In genomic region chr16:65071371-65072311, GRCh38 we compare ENCODE assay signal across 10 cellular contexts. TPM values are rescaled to one million over a fixed set of nuclear protein-coding genes. Genes with fewer than 3 reads are reported as not detected.
DNase-seq lines count a peak whose midpoint lies in the region; FAIRE-seq and TF ChIP-seq lines count a peak whose summit lies in the region.
"Had no signal": no experiment of that assay in that cellular context is flagged by ENCODE, and none has a peak within 500 bp of the region (broad histone marks: within the 10 kb centered on the region; RNA-seq: fewer than 3 reads in every experiment).

No MANE protein-coding gene starts in this region.

- H3K27me3 Mint-ChIP-seq in nephron progenitor cell (ENCODE audit: low read depth, poor library complexity) = no peaks in the 10 kb centered on the region

- H3K4me3 ChIP-seq in uterus = no peak overlapping the region

- no peak for TF ChIP-seq POLR2A in uterus (IDR thresholded peaks at IDR 0.05)

- peaks cover 28% of the 10 kb centered on the region for H3K36me3 Mint-ChIP-seq in nephron progenitor cell (ENCODE audit: low read depth)

- no peaks in the 10 kb centered on the region for H3K36me3 ChIP-seq in uterus

- no peaks in the 10 kb centered on the region for H3K27me3 ChIP-seq in uterus

- no peak overlapping the region for H3K4me3 Mint-ChIP-seq in nephron progenitor cell

- H3K4me1 Mint-ChIP-seq in nephron progenitor cell = peaks cover 84% of the 10 kb centered on the region

- H3K27ac ChIP-seq in uterus = peak overlapping the region; percentile 33 to 45

- H3K9me3 ChIP-seq in uterus = no peaks in the 10 kb centered on the region

- TF ChIP-seq CTCF in nephron progenitor cell (IDR thresholded peaks at IDR 0.05) (no peak), uterus (IDR thresholded peaks at IDR 0.05) (no peak)

- H3K9me3 Mint-ChIP-seq in nephron progenitor cell = no peaks in the 10 kb centered on the region

- peaks cover 0 to 15% of the 10 kb centered on the region in 2 donors for H3K4me1 ChIP-seq in uterus

- DNase-seq in NCI-H524 (lab: John Stamatoyannopoulos, UW) = peak; percentile 14 to 54
- no peak for DNase-seq in NCI-H524 treated with DMSO at 0.1 percent for 48 hours (lab: John Stamatoyannopoulos, UW)
- DNase-seq in frontal cortex (ENCODE audit: low spot score in 2 of 2) = peak; percentile 17 to 33
- no peak for DNase-seq in nephron progenitor cell
- peak; percentile 37 to 56 for DNase-seq in uterus
- DNase-seq in T-helper 1 cell = no peak
- DNase-seq in iPS-NIHi7 (ENCODE audit: extremely low spot score) = no peak
- no peak for DNase-seq in NCI-H526 treated with DMSO at 0.1 percent for 48 hours (lab: John Stamatoyannopoulos, UW)

- H3K27ac Mint-ChIP-seq in nephron progenitor cell = peak overlapping the region; percentile 95

- intact Hi-C loops in uterus (cut with DNase I; ENCODE audit: low total_unique reads) = no loop called here

- no peak for FAIRE-seq in frontal cortex (lab: Jason Lieb, UNC)
- FAIRE-seq: A204.1, colon had no signal

RNA-seq across cellular contexts. Expression of gene CDH11, which starts 50.2 kb away (rescaled TPM):
- total RNA-seq in frontal cortex (313 TPM), uterus (100 to 1,000 TPM in 2 of 4 donors, 10 to 100 TPM in 2; 51.8 to 661 (median 96.5) TPM)

Comparison
In these comparisons a context has a peak if more than half of its experiments do, and no peak if none do; other contexts are left out.
1. DNase-seq: peak in NCI-H524 (2 of 2), frontal cortex (2 of 2) and uterus (2 of 2); none in NCI-H524 treated with DMSO at 0.1 percent for 48 hours (single experiment), nephron progenitor cell (single experiment), T-helper 1 cell (0 of 5), iPS-NIHi7 (single experiment) and NCI-H526 treated with DMSO at 0.1 percent for 48 hours (single experiment).